8 cellular contexts compared by ENCODE assay signal in genomic region chr19:45526143-45526542, GRCh38. TPM values are rescaled to one million over a fixed set of nuclear protein-coding genes. Genes with fewer than 3 reads are reported as not detected.
A peak's percentile ranks its signal among the peaks of the same experiment; 100 is the strongest.
DNase-seq lines count a peak whose midpoint lies in the region; ATAC-seq, FAIRE-seq and TF ChIP-seq lines count a peak whose summit lies in the region.

No MANE protein-coding gene starts in this region.

- dilution Hi-C loops in keratinocyte (cut with MboI; ENCODE audit: extremely low pct_ligation_motif_present, low sequenced_read_pairs): no loop called here

- no peak overlapping the region for H3K4me2 ChIP-seq in keratinocyte (ENCODE audit: control insufficient read depth, extremely low read depth, insufficient read depth, low read depth, low read length)

- H3K9ac ChIP-seq in keratinocyte (ENCODE audit: control insufficient read depth, extremely low read depth, insufficient read depth, low read length): no peak overlapping the region

- no peak overlapping the region for H3K4me3 ChIP-seq in keratinocyte (ENCODE audit: control insufficient read depth in 2 of 3, extremely low read depth in 1 of 3, insufficient read depth in 2 of 3, low read depth in 1 of 3, low read length in 3 of 3)

- no peak for ATAC-seq in GM21576 (IDR thresholded peaks at IDR 0.05; ENCODE audit: unreplicated experiment)
- no peak for ATAC-seq in HG02678 (IDR thresholded peaks at IDR 0.05; ENCODE audit: unreplicated experiment)

- in situ Hi-C loops in KBM-7 (cut with MboI; ENCODE audit: low pct_unique_long_range_greater_than_20kb, low sequenced_read_pairs): no loop called here

- no peak overlapping the region for H2AFZ ChIP-seq in keratinocyte (ENCODE audit: control insufficient read depth, low read length)

- H3K36me3 ChIP-seq in keratinocyte (ENCODE audit: control insufficient read depth in 2 of 2, extremely low read depth in 1 of 2, insufficient read depth in 2 of 2, low read length in 2 of 2): peaks cover 34 to 41% of the 10 kb centered on the region in 2 experiments

- no peaks in the 10 kb centered on the region for H3K9me1 ChIP-seq in keratinocyte (ENCODE audit: control insufficient read depth, extremely low read depth, insufficient read depth, low read length)

- peaks cover 29% of the 10 kb centered on the region for H3K4me1 ChIP-seq in keratinocyte (ENCODE audit: control insufficient read depth, extremely low read depth, insufficient read depth, low read length)

- peaks cover under 1% of the 10 kb centered on the region for H4K20me1 ChIP-seq in keratinocyte (ENCODE audit: control insufficient read depth, extremely low read depth, insufficient read depth, low read length)

- no peak overlapping the region for H3K27ac ChIP-seq in keratinocyte (ENCODE audit: control insufficient read depth, insufficient read depth, low read length)

- H3K9me3 ChIP-seq in keratinocyte (ENCODE audit: control insufficient read depth, low read depth, low read length): peaks cover 1% of the 10 kb centered on the region

- DNase-seq in COLO668 (lab: John Stamatoyannopoulos, UW; ENCODE audit: unreplicated experiment) (peak; percentile 41), KBM-7 (peak; percentile 53), astrocyte of the hippocampus (ENCODE audit: low read depth, low spot score) (peak; percentile 76), keratinocyte (ENCODE audit: low read depth, low spot score) (no peak), ureter (ENCODE audit: low spot score) (no peak), amniotic stem cell (lab: John Stamatoyannopoulos, UW) (no peak)

- FAIRE-seq in keratinocyte (lab: Jason Lieb, UNC): peak; percentile 39

- no peaks in the 10 kb centered on the region for H3K79me2 ChIP-seq in keratinocyte (ENCODE audit: control insufficient read depth, insufficient read depth, low read length)

- no peaks in the 10 kb centered on the region for H3K27me3 ChIP-seq in keratinocyte (ENCODE audit: control insufficient read depth, extremely low read depth, insufficient read depth, low read length)

- no peak for TF ChIP-seq CTCF in keratinocyte (optimal IDR thresholded peaks at IDR 0.05 in 1 of 3, IDR thresholded peaks at IDR 0.05 in 1 of 3, conservative IDR thresholded peaks at IDR 0.05 in 1 of 3; ENCODE audit: extremely low read depth in 1 of 3, insufficient read depth in 2 of 3, low read length in 3 of 3)

RNA-seq across cellular contexts. Expression of gene VASP, which starts 18.9 kb away (rescaled TPM):
- polyA plus RNA-seq in keratinocyte: 99.0 to 117 TPM (median 110 TPM) in 3 replicates
- polyA plus RNA-seq in keratinocyte (2011; ENCODE audit: low read depth): 76.9 TPM
- polyA plus RNA-seq in keratinocyte (2011; cell fraction: cytosol; rRNA removed): 78.8 and 128 TPM in 2 replicates
- 94.7 and 121 TPM in 2 replicates for polyA plus RNA-seq in keratinocyte (2011; cell fraction: nucleus; rRNA removed)
- polyA plus RNA-seq in keratinocyte (2012; ENCODE audit: low replicate concordance): 53.7 and 126 TPM in 2 replicates
- 88.7 to 145 TPM (median 99.3 TPM) in 3 replicates for polyA minus RNA-seq in keratinocyte
- 240 TPM for polyA minus RNA-seq in keratinocyte (2011; cell fraction: cytosol; rRNA and poly(A)+ RNA removed)
- polyA minus RNA-seq in keratinocyte (2011; cell fraction: nucleus; rRNA and poly(A)+ RNA removed): 117 and 165 TPM in 2 replicates
- total RNA-seq in ureter: 90.1 TPM

RNA-seq across cellular contexts. Expression of gene PPM1N, which starts 27.9 kb away (rescaled TPM):
- polyA plus RNA-seq in keratinocyte: 1.9 to 2.5 TPM (median 2.0 TPM) in 3 replicates
- polyA plus RNA-seq in keratinocyte (2011; ENCODE audit: low read depth): 0.64 TPM
- 1.6 and 2.1 TPM in 2 replicates for polyA plus RNA-seq in keratinocyte (2011; cell fraction: cytosol; rRNA removed)
- 1.4 and 1.9 TPM in 2 replicates for polyA plus RNA-seq in keratinocyte (2011; cell fraction: nucleus; rRNA removed)
- polyA plus RNA-seq in keratinocyte (2012; ENCODE audit: low replicate concordance): 1.2 and 2.1 TPM in 2 replicates
- 0.42 TPM in 1 of 3 replicates, not detected in the others for polyA minus RNA-seq in keratinocyte
- polyA minus RNA-seq in keratinocyte (2011; cell fraction: cytosol; rRNA and poly(A)+ RNA removed): not detected
- polyA minus RNA-seq in keratinocyte (2011; cell fraction: nucleus; rRNA and poly(A)+ RNA removed): not detected in 2 replicates
- 1.4 TPM for total RNA-seq in ureter

RNA-seq across cellular contexts. Expression of gene RTN2, which starts 29.3 kb away (rescaled TPM):
- polyA plus RNA-seq in keratinocyte: 8.5 to 13.6 TPM (median 12.2 TPM) in 3 replicates
- 4.5 TPM for polyA plus RNA-seq in keratinocyte (2011; ENCODE audit: low read depth)
- 7.2 and 12.4 TPM in 2 replicates for polyA plus RNA-seq in keratinocyte (2011; cell fraction: cytosol; rRNA removed)
- polyA plus RNA-seq in keratinocyte (2011; cell fraction: nucleus; rRNA removed): 6.7 and 10.0 TPM in 2 replicates
- 7.5 and 15.7 TPM in 2 replicates for polyA plus RNA-seq in keratinocyte (2012; ENCODE audit: low replicate concordance)
- polyA minus RNA-seq in keratinocyte: 5.7 to 20.4 TPM (median 8.5 TPM) in 3 replicates
- polyA minus RNA-seq in keratinocyte (2011; cell fraction: cytosol; rRNA and poly(A)+ RNA removed): 21.7 TPM
- polyA minus RNA-seq in keratinocyte (2011; cell fraction: nucleus; rRNA and poly(A)+ RNA removed): 6.4 and 13.0 TPM in 2 replicates
- 5.8 TPM for total RNA-seq in ureter

RNA-seq across cellular contexts. Expression of gene FOSB, which starts 58.3 kb away (rescaled TPM):
- polyA plus RNA-seq in keratinocyte: 0.27 to 4.6 TPM (median 3.9 TPM) in 3 replicates
- polyA plus RNA-seq in keratinocyte (2011; ENCODE audit: low read depth): 7.5 TPM
- 1.2 and 2.5 TPM in 2 replicates for polyA plus RNA-seq in keratinocyte (2011; cell fraction: cytosol; rRNA removed)
- polyA plus RNA-seq in keratinocyte (2011; cell fraction: nucleus; rRNA removed): 69.0 and 109 TPM in 2 replicates
- polyA plus RNA-seq in keratinocyte (2012; ENCODE audit: low replicate concordance): 0.37 and 11.7 TPM in 2 replicates
- polyA minus RNA-seq in keratinocyte: 2.9 to 15.1 TPM (median 9.2 TPM) in 3 replicates
- polyA minus RNA-seq in keratinocyte (2011; cell fraction: cytosol; rRNA and poly(A)+ RNA removed): 1.7 TPM
- polyA minus RNA-seq in keratinocyte (2011; cell fraction: nucleus; rRNA and poly(A)+ RNA removed): 41.5 and 54.1 TPM in 2 replicates
- total RNA-seq in ureter: 1.5 TPM

RNA-seq across cellular contexts. Expression of gene OPA3, which starts 58.5 kb away (rescaled TPM):
- polyA plus RNA-seq in keratinocyte: 11.9 to 16.5 TPM (median 16.5 TPM) in 3 replicates
- 1.5 TPM for polyA plus RNA-seq in keratinocyte (2011; ENCODE audit: low read depth)
- 17.6 and 18.3 TPM in 2 replicates for polyA plus RNA-seq in keratinocyte (2011; cell fraction: cytosol; rRNA removed)
- 16.5 and 23.5 TPM in 2 replicates for polyA plus RNA-seq in keratinocyte (2011; cell fraction: nucleus; rRNA removed)
- polyA plus RNA-seq in keratinocyte (2012; ENCODE audit: low replicate concordance): 5.5 and 11.4 TPM in 2 replicates
- polyA minus RNA-seq in keratinocyte: 14.4 to 24.5 TPM (median 20.5 TPM) in 3 replicates
- 9.2 TPM for polyA minus RNA-seq in keratinocyte (2011; cell fraction: cytosol; rRNA and poly(A)+ RNA removed)
- 5.6 and 10.1 TPM in 2 replicates for polyA minus RNA-seq in keratinocyte (2011; cell fraction: nucleus; rRNA and poly(A)+ RNA removed)
- 21.1 TPM for total RNA-seq in ureter

Comparison
In these comparisons a context has a peak if more than half of its experiments do, and no peak if none do; other contexts are left out.
1. DNase-seq: peak in COLO668 (single experiment), KBM-7 (single experiment) and astrocyte of the hippocampus (single experiment); none in keratinocyte (single experiment), ureter (single experiment) and amniotic stem cell (single experiment).